In the genomic region with DNA sequence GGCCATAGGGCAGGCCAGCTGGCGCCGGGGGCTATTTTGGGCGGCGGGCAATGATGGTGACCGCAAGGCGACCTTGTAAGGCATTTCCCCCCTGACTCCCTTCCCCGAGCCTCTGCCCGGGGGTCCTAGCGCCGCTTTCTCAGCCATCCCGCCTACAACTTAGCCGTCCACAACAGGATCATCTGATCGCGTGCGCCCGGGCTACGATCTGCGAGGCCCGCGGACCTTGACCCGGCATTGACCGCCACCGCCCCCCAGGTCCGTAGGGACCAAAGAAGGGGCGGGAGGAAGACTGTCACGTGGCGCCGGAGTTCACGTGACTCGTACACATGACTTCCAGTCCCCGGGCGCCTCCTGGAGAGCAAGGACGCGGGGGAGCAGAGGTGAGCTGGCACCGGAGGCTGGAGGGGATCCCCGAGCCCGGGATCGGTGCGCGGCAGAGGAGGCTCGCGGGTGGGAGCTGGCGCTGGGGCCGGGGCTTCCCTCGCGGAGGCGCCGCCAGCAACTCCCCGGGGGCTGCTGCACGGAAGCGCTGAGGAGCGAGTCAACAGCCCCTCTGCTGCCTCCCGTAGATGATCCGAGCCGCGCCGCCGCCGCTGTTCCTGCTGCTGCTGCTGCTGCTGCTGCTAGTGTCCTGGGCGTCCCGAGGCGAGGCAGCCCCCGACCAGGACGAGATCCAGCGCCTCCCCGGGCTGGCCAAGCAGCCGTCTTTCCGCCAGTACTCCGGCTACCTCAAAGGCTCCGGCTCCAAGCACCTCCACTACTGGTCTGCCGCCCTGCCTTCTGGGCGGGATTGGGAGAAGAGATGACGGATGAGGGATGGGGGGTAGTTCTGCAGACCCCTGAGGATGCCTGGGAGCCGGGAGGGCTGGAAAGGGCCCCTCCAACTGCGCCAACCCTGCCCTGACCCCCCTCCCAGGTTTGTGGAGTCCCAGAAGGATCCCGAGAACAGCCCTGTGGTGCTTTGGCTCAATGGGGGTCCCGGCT, we compare ENCODE assay signal across 1 cellular context.
A peak's percentile ranks its signal among the peaks of the same experiment; 100 is the strongest.
TF ChIP-seq lines count a peak whose summit lies in the region.

Gene CTSA, plus strand, starts transcription at position 339 of the 987 bp plus-strand sequence. Its CDS starts 234 bp downstream, at position 573.
A gene with protein sequence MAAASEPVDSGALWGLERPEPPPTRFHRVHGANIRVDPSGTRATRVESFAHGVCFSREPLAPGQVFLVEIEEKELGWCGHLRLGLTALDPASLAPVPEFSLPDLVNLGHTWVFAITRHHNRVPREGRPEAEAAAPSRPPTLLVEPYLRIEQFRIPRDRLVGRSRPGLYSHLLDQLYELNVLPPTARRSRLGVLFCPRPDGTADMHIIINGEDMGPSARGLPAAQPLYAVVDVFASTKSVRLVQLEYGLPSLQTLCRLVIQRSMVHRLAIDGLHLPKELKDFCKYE (minus strand): TSS at position 212 of the 987 bp plus-strand sequence. CDS start 217 bp downstream, outside the sequence.

TF ChIP-seq in K562, 482 proteins besides CTCF, POLR2A, EP300 and RAD21 (continued from another document and continues in another):
- TF ChIP-seq GATA2 (CRISPR knock-in tag; IDR thresholded peaks at IDR 0.05) (no peak), E2F3 (CRISPR knock-in tag; IDR thresholded peaks at IDR 0.05) (no peak; the same call in 1 of the 2 replicates), C11orf30 (IDR thresholded peaks at IDR 0.05; ENCODE audit: low read depth) (peak; percentile 100), HMG20A (CRISPR knock-in tag; conservative IDR thresholded peaks at IDR 0.05) (no peak), HLTF (IDR thresholded peaks at IDR 0.05) (no peak), FOXO4 (CRISPR knock-in tag; IDR thresholded peaks at IDR 0.05) (no peak), ZNF778 (CRISPR knock-in tag; IDR thresholded peaks at IDR 0.05) (no peak), GABPA (tag; conservative IDR thresholded peaks at IDR 0.05; ENCODE audit: low read depth) (0 out of 2 replicates have a peak, but pooled peaks have one; percentile 21), GTF2A2 (tag; IDR thresholded peaks at IDR 0.05) (no peak), ZNF133 (CRISPR knock-in tag; IDR thresholded peaks at IDR 0.05) (no peak), HIVEP1 (CRISPR knock-in tag; IDR thresholded peaks at IDR 0.05) (no peak), SMARCA5 (IDR thresholded peaks at IDR 0.05) (no peak), RBM22 (IDR thresholded peaks at IDR 0.05; ENCODE audit: low read depth, low read length, poor library complexity, severe bottlenecking) (no peak), SOX6 (IDR thresholded peaks at IDR 0.05) (peak; percentile 55), PHB (CRISPR knock-in tag; IDR thresholded peaks at IDR 0.05) (no peak), PPARD (CRISPR knock-in tag; IDR thresholded peaks at IDR 0.05) (no peak), IFI16 (CRISPR knock-in tag; IDR thresholded peaks at IDR 0.05) (no peak), BRD9 (IDR thresholded peaks at IDR 0.05; ENCODE audit: low read depth, partially characterized antibody) (no peak), THRAP3 (IDR thresholded peaks at IDR 0.05; ENCODE audit: borderline replicate concordance) (no peak), ZNF511 (CRISPR knock-in tag; IDR thresholded peaks at IDR 0.05) (no peak), RERE (CRISPR knock-in tag; IDR thresholded peaks at IDR 0.05; ENCODE audit: borderline replicate concordance) (no peak), KDM2B (CRISPR knock-in tag; IDR thresholded peaks at IDR 0.05) (no peak), ZNF175 (CRISPR knock-in tag; IDR thresholded peaks at IDR 0.05; ENCODE audit: low read depth) (no peak), ILF3 (IDR thresholded peaks at IDR 0.05; ENCODE audit: borderline replicate concordance) (no peak), KDM1A (IDR thresholded peaks at IDR 0.05) (no peak), SMARCC2 (IDR thresholded peaks at IDR 0.05; ENCODE audit: low read depth) (no peak), TEAD2 (tag; IDR thresholded peaks at IDR 0.05) (no peak), ATF1 (CRISPR knock-in tag; IDR thresholded peaks at IDR 0.05) (no peak), ATF1 (tag; IDR thresholded peaks at IDR 0.05) (peak; percentile 56), LARP7 (IDR thresholded peaks at IDR 0.05) (no peak), EHMT2 (IDR thresholded peaks at IDR 0.05) (no peak), FUS (optimal IDR thresholded peaks at IDR 0.05; ENCODE audit: low read depth, low read length) (no peak), CEBPG (CRISPR knock-in tag; IDR thresholded peaks at IDR 0.05) (no peak), CEBPG (tag; conservative IDR thresholded peaks at IDR 0.05 in 1 of 2, IDR thresholded peaks at IDR 0.05 in 1 of 2) (no peak), MTA2 (IDR thresholded peaks at IDR 0.05; ENCODE audit: low read depth) (no peak), BCOR (IDR thresholded peaks at IDR 0.05) (peak; percentile 63; the same call in 1 of the 2 replicates), SIN3B (IDR thresholded peaks at IDR 0.05; ENCODE audit: low read depth) (peak; percentile 99), CBFA2T2 (conservative IDR thresholded peaks at IDR 0.05) (peak; percentile 98), CBX3 (IDR thresholded peaks at IDR 0.05; ENCODE audit: borderline replicate concordance in 1 of 2, low read length in 2 of 2) (peak in 1 of 2 experiments; percentile 16; a peak in 1 of 3 replicates), ELF1 (tag; IDR thresholded peaks at IDR 0.05) (peak; percentile 66; the same call in 1 of the 2 replicates), HMG20B (CRISPR knock-in tag; IDR thresholded peaks at IDR 0.05) (no peak), SREBF1 (IDR thresholded peaks at IDR 0.05; ENCODE audit: borderline replicate concordance, low read depth, low read length) (no peak), PURB (CRISPR knock-in tag; IDR thresholded peaks at IDR 0.05; ENCODE audit: low read depth) (no peak), HDAC6 (IDR thresholded peaks at IDR 0.05; ENCODE audit: low read depth, low read length) (no peak), COPS2 (conservative IDR thresholded peaks at IDR 0.05) (no peak), BCL6 (CRISPR knock-in tag; IDR thresholded peaks at IDR 0.05) (no peak), JUNB (CRISPR knock-in tag; conservative IDR thresholded peaks at IDR 0.05) (no peak), UBTF (IDR thresholded peaks at IDR 0.05; ENCODE audit: borderline replicate concordance in 1 of 2, low read depth in 2 of 2, low read length in 2 of 2) (peak in 1 of 2 experiments; percentile 68; a peak in 1 of 4 replicates), ZFP36 (IDR thresholded peaks at IDR 0.05; ENCODE audit: low read depth, low read length, partially characterized antibody) (no peak), MCM7 (IDR thresholded peaks at IDR 0.05) (no peak), ZNF217 (CRISPR knock-in tag; IDR thresholded peaks at IDR 0.05) (no peak), NEUROD1 (IDR thresholded peaks at IDR 0.05; ENCODE audit: borderline replicate concordance, low read depth, low read length, partially characterized antibody) (no peak), POLR2AphosphoS5 (IDR thresholded peaks at IDR 0.05; ENCODE audit: control insufficient read depth, insufficient read depth, low read depth, low read length) (peak; percentile 68; the same call in 1 of the 2 replicates), BRCA1 (IDR thresholded peaks at IDR 0.05) (no peak), BRCA1 (CRISPR knock-in tag; IDR thresholded peaks at IDR 0.05) (no peak), ZBTB7A (IDR thresholded peaks at IDR 0.05; ENCODE audit: borderline replicate concordance, control insufficient read depth, low read depth, low read length) (peak; percentile 89), CCNT2 (IDR thresholded peaks at IDR 0.05; ENCODE audit: borderline replicate concordance, extremely low read depth, insufficient read length, low read depth, low read length) (peak; percentile 54), CBX1 (IDR thresholded peaks at IDR 0.05; ENCODE audit: low read depth) (peak; percentile 96), SRSF7 (optimal IDR thresholded peaks at IDR 0.05; ENCODE audit: low read depth, low read length) (no peak), ZNF124 (CRISPR knock-in tag; IDR thresholded peaks at IDR 0.05) (0 out of 2 replicates have a peak, but pooled peaks have one; percentile 60), GABPB1 (CRISPR knock-in tag; IDR thresholded peaks at IDR 0.05) (peak; percentile 52; the same call in 1 of the 2 replicates), ZNF449 (CRISPR knock-in tag; IDR thresholded peaks at IDR 0.05) (no peak)
- TF ChIP-seq, protein P1, sequence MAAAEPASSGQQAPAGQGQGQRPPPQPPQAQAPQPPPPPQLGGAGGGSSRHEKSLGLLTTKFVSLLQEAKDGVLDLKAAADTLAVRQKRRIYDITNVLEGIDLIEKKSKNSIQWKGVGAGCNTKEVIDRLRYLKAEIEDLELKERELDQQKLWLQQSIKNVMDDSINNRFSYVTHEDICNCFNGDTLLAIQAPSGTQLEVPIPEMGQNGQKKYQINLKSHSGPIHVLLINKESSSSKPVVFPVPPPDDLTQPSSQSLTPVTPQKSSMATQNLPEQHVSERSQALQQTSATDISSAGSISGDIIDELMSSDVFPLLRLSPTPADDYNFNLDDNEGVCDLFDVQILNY (CRISPR knock-in tag; IDR thresholded peaks at IDR 0.05), result no peak
